ENCODE assay signal across 1 cellular context in the genomic region with DNA sequence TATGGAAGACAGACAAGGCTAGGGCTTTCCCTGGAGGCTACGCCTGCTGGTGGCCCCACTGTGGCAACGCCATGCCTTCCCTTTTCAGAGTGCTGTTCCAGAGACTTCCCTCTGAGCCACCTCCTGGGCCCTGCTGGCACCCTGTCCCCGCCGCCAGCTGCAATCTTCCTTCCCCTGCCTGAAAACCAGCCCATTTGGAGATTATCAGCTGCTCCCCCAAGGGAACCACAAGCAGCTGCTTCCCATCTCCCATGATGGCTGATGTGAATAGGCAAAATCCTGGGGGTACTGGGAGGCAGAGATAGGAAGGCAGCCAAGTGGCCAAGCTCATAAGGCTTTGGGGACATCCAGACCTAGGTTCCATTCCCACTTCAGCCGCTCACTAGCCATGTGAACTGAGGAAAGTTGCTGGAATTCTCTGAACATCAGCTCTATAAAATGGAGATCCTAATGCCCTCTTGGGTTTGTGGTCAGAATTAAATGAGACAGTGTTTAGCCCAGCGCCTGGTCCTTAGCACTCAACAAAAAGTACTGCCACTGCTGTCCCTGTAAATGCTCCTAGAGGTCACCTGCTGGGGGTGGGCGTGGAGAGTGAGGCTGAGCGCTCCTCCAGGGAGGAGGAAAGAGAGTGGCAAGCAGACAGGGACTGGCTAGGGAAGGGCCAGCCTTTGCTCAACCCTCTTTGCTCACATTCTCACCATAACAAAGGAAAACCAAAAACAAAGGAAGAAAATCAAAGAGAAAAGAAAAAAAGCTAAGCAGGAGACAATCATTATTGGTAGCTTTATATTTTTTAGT.
TF ChIP-seq lines count a peak whose summit lies in the region.

No MANE protein-coding gene starts in this region.

TF ChIP-seq in K562, 482 proteins besides CTCF, POLR2A, EP300 and RAD21 (continued from another document):
- TF ChIP-seq ZFP30 (CRISPR knock-in tag; IDR thresholded peaks at IDR 0.05; ENCODE audit: borderline replicate concordance) = no peak
- TF ChIP-seq ZBED1 (IDR thresholded peaks at IDR 0.05) = no peak
- peak; percentile 88 for TF ChIP-seq SOX6 (IDR thresholded peaks at IDR 0.05)
- no peak; the same call in 1 of the 2 replicates for TF ChIP-seq DIDO1 (tag; IDR thresholded peaks at IDR 0.05; ENCODE audit: low read depth)
- no peak for TF ChIP-seq NUFIP1 (IDR thresholded peaks at IDR 0.05; ENCODE audit: partially characterized antibody)
- TF ChIP-seq GTF2A2 (tag; IDR thresholded peaks at IDR 0.05) = no peak
- peak; percentile 99 for TF ChIP-seq CBFA2T3 (IDR thresholded peaks at IDR 0.05)
- TF ChIP-seq PTRF (tag; IDR thresholded peaks at IDR 0.05) = no peak
- TF ChIP-seq PPARD (CRISPR knock-in tag; IDR thresholded peaks at IDR 0.05) = no peak
- TF ChIP-seq, protein P1, sequence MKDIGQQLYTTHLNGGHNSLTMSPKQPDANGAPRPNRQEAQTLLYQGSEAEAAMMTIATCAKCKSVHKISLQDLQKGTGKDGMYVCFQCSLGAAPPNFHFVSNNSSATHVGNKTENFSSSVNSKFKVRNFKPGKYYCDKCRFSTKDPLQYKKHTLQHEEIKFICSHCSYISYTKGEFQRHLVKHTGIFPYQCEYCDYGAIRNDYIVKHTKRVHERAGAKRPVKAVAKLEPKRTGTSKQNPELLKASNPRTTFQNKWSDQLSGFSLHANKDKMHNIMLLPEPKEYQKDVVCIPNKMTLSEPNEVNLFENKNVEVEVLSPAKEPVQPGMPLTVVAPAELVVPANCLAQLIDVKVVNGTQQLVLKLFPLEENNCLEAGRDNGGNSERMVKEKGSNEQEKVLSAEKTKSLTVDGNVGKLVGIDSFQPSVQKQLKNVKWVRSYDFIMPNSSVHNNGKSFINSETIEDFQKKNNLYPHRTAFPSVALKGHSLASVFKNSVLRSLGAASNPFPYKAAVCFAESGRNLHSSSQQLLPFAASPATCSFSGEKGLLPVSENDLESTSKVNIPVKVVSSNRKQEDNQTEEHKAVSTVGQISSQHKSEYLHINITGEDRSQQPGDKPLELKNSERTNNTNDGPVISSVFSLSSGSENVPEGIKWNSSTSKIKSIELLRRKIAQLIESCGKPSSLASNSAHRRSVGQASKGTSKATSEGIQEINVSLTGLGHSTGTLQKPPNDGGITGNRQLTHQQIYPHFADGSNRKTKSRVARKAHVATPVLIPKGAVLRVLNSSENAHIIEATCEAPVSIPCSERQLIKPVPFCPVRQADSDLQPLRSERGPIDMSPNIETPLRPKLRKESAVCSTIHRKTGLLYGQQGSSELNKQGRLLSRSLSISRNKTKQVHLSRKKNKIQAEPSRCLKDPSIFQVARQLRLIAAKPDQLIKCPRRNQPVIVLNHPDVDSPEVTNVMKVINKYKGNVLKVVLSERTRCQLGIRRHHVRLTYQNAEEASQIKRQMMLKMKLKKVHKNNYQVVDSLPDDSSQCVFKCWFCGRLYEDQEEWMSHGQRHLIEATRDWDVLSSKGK (CRISPR knock-in tag; IDR thresholded peaks at IDR 0.05) = no peak
- TF ChIP-seq ZNF584 (CRISPR knock-in tag; IDR thresholded peaks at IDR 0.05; ENCODE audit: low read depth) = peak; percentile 86
- no peak for TF ChIP-seq ZNF408 (CRISPR knock-in tag; IDR thresholded peaks at IDR 0.05; ENCODE audit: low read depth)
- TF ChIP-seq HDAC2 (IDR thresholded peaks at IDR 0.05) = peak; percentile 93
- TF ChIP-seq KDM5B (IDR thresholded peaks at IDR 0.05; ENCODE audit: insufficient replicate concordance, low read depth, low read length) = no peak
